1 cellular context compared by ENCODE assay signal in genomic region chr14:67943947-67944346, GRCh38.
TF ChIP-seq lines count a peak whose summit lies in the region.

No MANE protein-coding gene starts in this region.

TF ChIP-seq in HEK293, 187 proteins besides CTCF, POLR2A, EP300 and RAD21 (continued from another document and continues in another):
- TF ChIP-seq, protein P1, sequence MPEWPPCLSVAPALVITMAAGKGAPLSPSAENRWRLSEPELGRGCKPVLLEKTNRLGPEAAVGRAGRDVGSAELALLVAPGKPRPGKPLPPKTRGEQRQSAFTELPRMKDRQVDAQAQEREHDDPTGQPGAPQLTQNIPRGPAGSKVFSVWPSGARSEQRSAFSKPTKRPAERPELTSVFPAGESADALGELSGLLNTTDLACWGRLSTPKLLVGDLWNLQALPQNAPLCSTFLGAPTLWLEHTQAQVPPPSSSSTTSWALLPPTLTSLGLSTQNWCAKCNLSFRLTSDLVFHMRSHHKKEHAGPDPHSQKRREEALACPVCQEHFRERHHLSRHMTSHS (tag by site-specific recombination; IDR thresholded peaks at IDR 0.05) = no peak
- peak; percentile 49 for TF ChIP-seq PRDM6 (tag by site-specific recombination; IDR thresholded peaks at IDR 0.05)
- no peak for TF ChIP-seq ZNF148 (tag by site-specific recombination; IDR thresholded peaks at IDR 0.05; ENCODE audit: borderline replicate concordance)
- TF ChIP-seq ZNF664 (tag by site-specific recombination; IDR thresholded peaks at IDR 0.05) = no peak
- TF ChIP-seq ZFP37 (tag by site-specific recombination; IDR thresholded peaks at IDR 0.05) = no peak
- TF ChIP-seq ZNF23 (tag by site-specific recombination; IDR thresholded peaks at IDR 0.05; ENCODE audit: borderline replicate concordance) = no peak
- no peak for TF ChIP-seq ZNF138 (tag by site-specific recombination; IDR thresholded peaks at IDR 0.05; ENCODE audit: borderline replicate concordance)
- TF ChIP-seq ZNF701 (tag by site-specific recombination; IDR thresholded peaks at IDR 0.05) = no peak
- TF ChIP-seq ZNF571 (tag by site-specific recombination; IDR thresholded peaks at IDR 0.05) = no peak
- peak; percentile 47; the same call in 1 of the 2 replicates for TF ChIP-seq ZSCAN30 (tag by site-specific recombination; IDR thresholded peaks at IDR 0.05)
- no peak for TF ChIP-seq ZSCAN18 (tag by site-specific recombination; IDR thresholded peaks at IDR 0.05)
- TF ChIP-seq ZNF202 (tag by site-specific recombination; IDR thresholded peaks at IDR 0.05; ENCODE audit: borderline replicate concordance) = no peak
- TF ChIP-seq ZNF776 (tag by site-specific recombination; IDR thresholded peaks at IDR 0.05; ENCODE audit: borderline replicate concordance) = no peak
- TF ChIP-seq SP2 (tag by site-specific recombination; IDR thresholded peaks at IDR 0.05) = no peak
- TF ChIP-seq ZNF660 (tag by site-specific recombination; IDR thresholded peaks at IDR 0.05) = 0 out of 2 replicates have a peak, but pooled peaks have one; percentile 35
- TF ChIP-seq, protein P2, sequence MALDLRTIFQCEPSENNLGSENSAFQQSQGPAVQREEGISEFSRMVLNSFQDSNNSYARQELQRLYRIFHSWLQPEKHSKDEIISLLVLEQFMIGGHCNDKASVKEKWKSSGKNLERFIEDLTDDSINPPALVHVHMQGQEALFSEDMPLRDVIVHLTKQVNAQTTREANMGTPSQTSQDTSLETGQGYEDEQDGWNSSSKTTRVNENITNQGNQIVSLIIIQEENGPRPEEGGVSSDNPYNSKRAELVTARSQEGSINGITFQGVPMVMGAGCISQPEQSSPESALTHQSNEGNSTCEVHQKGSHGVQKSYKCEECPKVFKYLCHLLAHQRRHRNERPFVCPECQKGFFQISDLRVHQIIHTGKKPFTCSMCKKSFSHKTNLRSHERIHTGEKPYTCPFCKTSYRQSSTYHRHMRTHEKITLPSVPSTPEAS (tag by site-specific recombination; IDR thresholded peaks at IDR 0.05) = no peak
- peak; percentile 87 for TF ChIP-seq PATZ1 (tag by site-specific recombination; IDR thresholded peaks at IDR 0.05)
- TF ChIP-seq ZNF311 (tag by site-specific recombination; IDR thresholded peaks at IDR 0.05; ENCODE audit: borderline replicate concordance) = no peak
- no peak for TF ChIP-seq ZNF785 (tag by site-specific recombination; IDR thresholded peaks at IDR 0.05)
- TF ChIP-seq ZXDB (tag by site-specific recombination; IDR thresholded peaks at IDR 0.05) = no peak
- TF ChIP-seq ZNF449 (tag by site-specific recombination; IDR thresholded peaks at IDR 0.05) = no peak
- no peak for TF ChIP-seq ZNF544 (tag by site-specific recombination; IDR thresholded peaks at IDR 0.05)
- peak; percentile 93 for TF ChIP-seq ZNF654 (tag by site-specific recombination; IDR thresholded peaks at IDR 0.05; ENCODE audit: low read depth)
- no peak for TF ChIP-seq ZNF223 (tag by site-specific recombination; IDR thresholded peaks at IDR 0.05)
- no peak for TF ChIP-seq ZNF157 (tag by site-specific recombination; IDR thresholded peaks at IDR 0.05)
- TF ChIP-seq ZSCAN5A (tag by site-specific recombination; IDR thresholded peaks at IDR 0.05) = no peak
- TF ChIP-seq, protein P3, sequence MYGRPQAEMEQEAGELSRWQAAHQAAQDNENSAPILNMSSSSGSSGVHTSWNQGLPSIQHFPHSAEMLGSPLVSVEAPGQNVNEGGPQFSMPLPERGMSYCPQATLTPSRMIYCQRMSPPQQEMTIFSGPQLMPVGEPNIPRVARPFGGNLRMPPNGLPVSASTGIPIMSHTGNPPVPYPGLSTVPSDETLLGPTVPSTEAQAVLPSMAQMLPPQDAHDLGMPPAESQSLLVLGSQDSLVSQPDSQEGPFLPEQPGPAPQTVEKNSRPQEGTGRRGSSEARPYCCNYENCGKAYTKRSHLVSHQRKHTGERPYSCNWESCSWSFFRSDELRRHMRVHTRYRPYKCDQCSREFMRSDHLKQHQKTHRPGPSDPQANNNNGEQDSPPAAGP (tag by site-specific recombination; IDR thresholded peaks at IDR 0.05) = no peak
- no peak for TF ChIP-seq ZIC2 (tag by site-specific recombination; IDR thresholded peaks at IDR 0.05)
- TF ChIP-seq RBAK (tag by site-specific recombination; IDR thresholded peaks at IDR 0.05) = no peak
- no peak for TF ChIP-seq ZBTB48 (tag by site-specific recombination; IDR thresholded peaks at IDR 0.05)
- no peak for TF ChIP-seq ZNF416 (tag by site-specific recombination; IDR thresholded peaks at IDR 0.05)
- TF ChIP-seq ZBTB7A (tag by site-specific recombination; IDR thresholded peaks at IDR 0.05; ENCODE audit: low read depth) = no peak
- no peak for TF ChIP-seq GLI4 (tag by site-specific recombination; IDR thresholded peaks at IDR 0.05)
- no peak for TF ChIP-seq MYNN (tag by site-specific recombination; IDR thresholded peaks at IDR 0.05; ENCODE audit: borderline replicate concordance)
- TF ChIP-seq BCL11A (tag by site-specific recombination; IDR thresholded peaks at IDR 0.05; ENCODE audit: low read depth) = no peak
- TF ChIP-seq KLF1 (tag by site-specific recombination; IDR thresholded peaks at IDR 0.05) = no peak
- TF ChIP-seq ZNF501 (tag by site-specific recombination; IDR thresholded peaks at IDR 0.05) = no peak
- TF ChIP-seq KLF10 (tag by site-specific recombination; IDR thresholded peaks at IDR 0.05) = peak; percentile 18; the same call in 1 of the 2 replicates
- TF ChIP-seq ZNF777 (tag by site-specific recombination; IDR thresholded peaks at IDR 0.05; ENCODE audit: borderline replicate concordance) = no peak
- TF ChIP-seq ZNF843 (tag by site-specific recombination; IDR thresholded peaks at IDR 0.05) = no peak
- no peak for TF ChIP-seq ZNF112 (tag by site-specific recombination; IDR thresholded peaks at IDR 0.05)
- TF ChIP-seq SP7 (tag by site-specific recombination; IDR thresholded peaks at IDR 0.05) = no peak
- no peak for TF ChIP-seq ZNF529 (tag by site-specific recombination; IDR thresholded peaks at IDR 0.05; ENCODE audit: insufficient replicate concordance)
- no peak for TF ChIP-seq ZNF398 (tag by site-specific recombination; IDR thresholded peaks at IDR 0.05)
- 0 out of 2 replicates have a peak, but pooled peaks have one; percentile 57 for TF ChIP-seq ZNF362 (tag by site-specific recombination; IDR thresholded peaks at IDR 0.05)
- no peak for TF ChIP-seq GLI2 (tag by site-specific recombination; IDR thresholded peaks at IDR 0.05; ENCODE audit: borderline replicate concordance, low read depth)
